Comparison of ENCODE assay signal across 8 cellular contexts in genomic region chrX:47193475-47194241, GRCh38. TPM values are rescaled to one million over a fixed set of nuclear protein-coding genes. Genes with fewer than 3 reads are reported as not detected.
DNase-seq lines count a peak whose midpoint lies in the region; ATAC-seq and TF ChIP-seq lines count a peak whose summit lies in the region.

Gene UBA1, plus strand, starts transcription at chrX:47193829. Its CDS starts 4,974 bp downstream, at chrX:47198803.

- peak; percentile 96 for TF ChIP-seq CTCF in chondrocyte (IDR thresholded peaks at IDR 0.05)

- H3K9me3 Mint-ChIP-seq in chondrocyte (ENCODE audit: low read depth) = no peaks in the 10 kb centered on the region

- peak within 1 kb of the TSS; percentile 99 for H3K27ac Mint-ChIP-seq in chondrocyte (ENCODE audit: unreplicated experiment)

- peaks cover 15% of the 10 kb centered on the region for H3K36me3 Mint-ChIP-seq in chondrocyte (ENCODE audit: low read depth)

- peak; percentile 59 for ATAC-seq in HG03442 (IDR thresholded peaks at IDR 0.05; ENCODE audit: unreplicated experiment)

- peak; percentile 94 for DNase-seq in Ammon's horn (ENCODE audit: low spot score)
- DNase-seq in NCI-H510A treated with DMSO at 0.1 percent for 48 hours (lab: John Stamatoyannopoulos, UW) = peak; percentile 94
- peak; percentile 83 to 97 for DNase-seq in activated CD4-positive, alpha-beta T cell treated with anti-CD3 and anti-CD28 coated beads for 24 hours (ENCODE audit: low read depth in 2 of 2)
- peak; percentile 91 for DNase-seq in chondrocyte (ENCODE audit: low spot score)
- DNase-seq in kidney glomerular epithelial cell (lab: John Stamatoyannopoulos, UW) = peak; percentile 92
- peak; percentile 74 to 81 for DNase-seq in stimulated activated CD4-positive, alpha-beta T cell treated with anti-CD3 and anti-CD28 coated beads, Interleukin-1b, Interleukin-23, amount 100 ng/mL, for 1 hour (ENCODE audit: low read depth in 2 of 2)

- H3K27me3 Mint-ChIP-seq in chondrocyte (ENCODE audit: low read depth) = no peaks in the 10 kb centered on the region

- TF ChIP-seq POLR2A in GM19193 (IDR thresholded peaks at IDR 0.05; ENCODE audit: extremely low read depth, insufficient read depth, insufficient read length) = peak; percentile 93

- H3K4me3 Mint-ChIP-seq in chondrocyte (ENCODE audit: unreplicated experiment) = peak within 1 kb of the TSS; percentile 98

- H3K4me1 Mint-ChIP-seq in chondrocyte (ENCODE audit: low read depth) = peaks cover 69% of the 10 kb centered on the region

RNA-seq across cellular contexts. Expression of gene UBA1, which starts in this region (rescaled TPM):
- 299 to 312 TPM (median 311 TPM) in 3 replicates for total RNA-seq in chondrocyte

Comparison
In these comparisons a context has a peak if more than half of its experiments do, and no peak if none do; other contexts are left out.
1. Peak in every context shown above with its lines: DNase-seq and ATAC-seq.